Comparison of ENCODE assay signal across 25 cellular contexts in genomic region chr15:91270747-91271146, GRCh38.
"Had no signal": no experiment of that assay in that cellular context is flagged by ENCODE, and none has a peak within 500 bp of the region (broad histone marks: within the 10 kb centered on the region; RNA-seq: fewer than 3 reads in every experiment).

No MANE protein-coding gene starts in this region.

- H3K4me1 ChIP-seq: neural progenitor cell, prostate gland, vagina had no signal

- FAIRE-seq: kidney had no signal

- H3K9me3 ChIP-seq: left lung, lower lobe of right lung, ovary, prostate gland, vagina had no signal

- H3K9ac ChIP-seq: neural progenitor cell had no signal

- H3K4me2 ChIP-seq: neural progenitor cell had no signal

- H3K9me3 Mint-ChIP-seq: immature natural killer cell; natural killer cell; neural progenitor cell; stimulated activated effector memory CD8-positive, alpha-beta T cell treated with anti-CD3 and anti-CD28 coated beads, Interleukin-12 subunit alpha, Interleukin-12 subunit beta, amount 100 ng/mL, for 72 hours; type B pancreatic cell had no signal

- H3K36me3 ChIP-seq: left lung, lower lobe of right lung, neural progenitor cell, ovary, prostate gland, tibial nerve, vagina had no signal

- H2AFZ ChIP-seq: neural progenitor cell had no signal

- H3K4me3 ChIP-seq: left lung, lower lobe of right lung, neural progenitor cell, ovary, skin epidermis, tibial nerve, vagina had no signal

- H3K36me3 Mint-ChIP-seq: immature natural killer cell; mesothelial cell of epicardium; natural killer cell; neural progenitor cell; stimulated activated effector memory CD8-positive, alpha-beta T cell treated with anti-CD3 and anti-CD28 coated beads, Interleukin-12 subunit alpha, Interleukin-12 subunit beta, amount 100 ng/mL, for 72 hours; type B pancreatic cell had no signal

- H3K27ac Mint-ChIP-seq: immature natural killer cell; mesothelial cell of epicardium; natural killer cell; nephron progenitor cell; neural progenitor cell; stimulated activated effector memory CD8-positive, alpha-beta T cell treated with anti-CD3 and anti-CD28 coated beads, Interleukin-12 subunit alpha, Interleukin-12 subunit beta, amount 100 ng/mL, for 72 hours; stimulated activated naive CD8-positive, alpha-beta T cell treated with anti-CD3 and anti-CD28 coated beads, Interleukin-15, amount 100 ng/mL, for 72 hours; type B pancreatic cell had no signal

- DNase-seq: immature natural killer cell; kidney; left colon; left lung; lower lobe of right lung; mammary epithelial cell; natural killer cell; nephron progenitor cell; ovary; right cardiac atrium; stimulated activated CD4-positive, alpha-beta T cell treated with anti-CD3 and anti-CD28 coated beads, Interleukin-12 subunit alpha, Interleukin-12 subunit beta, amount 100 ng/mL, for 4 hours; stimulated activated CD4-positive, alpha-beta T cell treated with anti-CD3 and anti-CD28 coated beads, Interleukin-15, amount 100 ng/mL, for 24 hours; stimulated activated CD4-positive, alpha-beta T cell treated with anti-CD3 and anti-CD28 coated beads, Interleukin-2, amount 100 ng/mL, for 24 hours; stimulated activated CD4-positive, alpha-beta T cell treated with anti-CD3 and anti-CD28 coated beads, Interleukin-4, amount 100 ng/mL, for 24 hours; stimulated activated naive CD4-positive, alpha-beta T cell treated with Interleukin-2 at 50 U/mL for 16 hours; stimulated activated naive CD8-positive, alpha-beta T cell treated with anti-CD3 and anti-CD28 coated beads, Interleukin-15, amount 100 ng/mL, for 72 hours had no signal

- H3K27ac ChIP-seq: left lung, lower lobe of right lung, neural progenitor cell, ovary, skin epidermis, tibial nerve, vagina had no signal

- H3K27me3 ChIP-seq: ovary, tibial nerve, vagina had no signal

- H3K4me3 Mint-ChIP-seq: immature natural killer cell; mesothelial cell of epicardium; naive B cell; natural killer cell; nephron progenitor cell; neural progenitor cell; stimulated activated effector memory CD8-positive, alpha-beta T cell treated with anti-CD3 and anti-CD28 coated beads, Interleukin-12 subunit alpha, Interleukin-12 subunit beta, amount 100 ng/mL, for 72 hours; stimulated activated naive CD8-positive, alpha-beta T cell treated with anti-CD3 and anti-CD28 coated beads, Interleukin-15, amount 100 ng/mL, for 72 hours; type B pancreatic cell had no signal

- H3K4me1 Mint-ChIP-seq: mesothelial cell of epicardium; nephron progenitor cell; neural progenitor cell; stimulated activated effector memory CD8-positive, alpha-beta T cell treated with anti-CD3 and anti-CD28 coated beads, Interleukin-12 subunit alpha, Interleukin-12 subunit beta, amount 100 ng/mL, for 72 hours; stimulated activated naive CD8-positive, alpha-beta T cell treated with anti-CD3 and anti-CD28 coated beads, Interleukin-15, amount 100 ng/mL, for 72 hours had no signal
